Comparison of ENCODE assay signal across 29 cellular contexts in genomic region chr2:239130786-239131325, GRCh38.
"Had no signal": no experiment of that assay in that cellular context is flagged by ENCODE, and none has a peak within 500 bp of the region (broad histone marks: within the 10 kb centered on the region; RNA-seq: fewer than 3 reads in every experiment).

No MANE protein-coding gene starts in this region.

- H3K27ac Mint-ChIP-seq: activated B cell treated with CpG ODN at 0.5 μM for 24 hours; activated CD4-positive, alpha-beta memory T cell treated with anti-CD3 and anti-CD28 coated beads for 36 hours; activated CD4-positive, alpha-beta T cell treated with anti-CD3 and anti-CD28 coated beads, Interleukin-2, amount 10 ng/mL, durations not matched to agents 24 days and 14 days; activated naive CD8-positive, alpha-beta T cell treated with anti-CD3 and anti-CD28 coated beads, Interleukin-2, amount 50 U/mL, for 24 hours; T-helper 1 cell treated with Interleukin-12 subunit alpha and Interleukin-12 subunit beta and Interleukin-4 antibody, amounts not matched to agents 30 μg/mL and 1 μg/mL, for 36 hours had no signal

- H3K27ac ChIP-seq: Peyer's patch, RWPE1, SJSA1 had no signal

- H3K9me3 ChIP-seq: Peyer's patch, SJSA1 had no signal

- ATAC-seq: activated naive CD4-positive, alpha-beta T cell treated with anti-CD3 and anti-CD28 coated beads, Interleukin-2, amount 50 U/mL, for 72 hours; activated naive CD8-positive, alpha-beta T cell treated with anti-CD3 and anti-CD28 coated beads, Interleukin-2, amount 50 U/mL, for 24 hours; activated T-cell treated with anti-CD3 and anti-CD28 coated beads, Interleukin-2, amount 50 U/mL, for 4 hours; K562; SK-N-SH treated with all-trans-retinoic acid at 6 μM for 48 hours had no signal

- H3K4me3 ChIP-seq: K562, Peyer's patch, SJSA1 had no signal

- H3K4me1 ChIP-seq: Peyer's patch had no signal

- DNase-seq: activated B cell treated with CpG ODN at 0.5 μM for 24 hours; activated CD4-positive, alpha-beta memory T cell treated with anti-CD3 and anti-CD28 coated beads for 36 hours; activated CD4-positive, alpha-beta T cell treated with anti-CD3 and anti-CD28 coated beads for 1 hour; activated CD4-positive, alpha-beta T cell treated with anti-CD3 and anti-CD28 coated beads, Interleukin-2, amount 10 ng/mL, durations not matched to agents 24 days and 14 days; activated CD8-positive, alpha-beta memory T cell treated with anti-CD3 and anti-CD28 coated beads for 24 hours; activated effector memory CD4-positive, alpha-beta T cell treated with anti-CD3 and anti-CD28 coated beads, Interleukin-2, amount 50 U/mL, for 16 hours; activated naive CD4-positive, alpha-beta T cell treated with Interleukin-2 at 50 U/mL for 16 hours; activated naive CD8-positive, alpha-beta T cell treated with anti-CD3 and anti-CD28 coated beads, Interleukin-2, amount 50 U/mL, for 24 hours; activated T-cell treated with anti-CD3 and anti-CD28 coated beads, Interleukin-2, amount 50 U/mL, for 4 hours; amniotic stem cell; Karpas-422; MM.1S; NCI-H1105; NCI-H1436; NCI-H1694 treated with DMSO at 0.1 percent for 48 hours; NCI-H2029 treated with DMSO at 0.1 percent for 48 hours; NCI-H345; NCI-H510A treated with DMSO at 0.1 percent for 48 hours; NCI-H69; Peyer's patch; SHP77; SW 1271; T-helper 9 cell had no signal

- H3K27me3 Mint-ChIP-seq: activated B cell treated with CpG ODN at 0.5 μM for 24 hours; activated CD4-positive, alpha-beta memory T cell treated with anti-CD3 and anti-CD28 coated beads for 36 hours; activated CD4-positive, alpha-beta T cell treated with anti-CD3 and anti-CD28 coated beads, Interleukin-2, amount 10 ng/mL, durations not matched to agents 24 days and 14 days; activated naive CD8-positive, alpha-beta T cell treated with anti-CD3 and anti-CD28 coated beads, Interleukin-2, amount 50 U/mL, for 24 hours had no signal

- H3K4me1 Mint-ChIP-seq: activated B cell treated with CpG ODN at 0.5 μM for 24 hours; activated CD4-positive, alpha-beta T cell treated with anti-CD3 and anti-CD28 coated beads, Interleukin-2, amount 10 ng/mL, durations not matched to agents 24 days and 14 days; activated naive CD8-positive, alpha-beta T cell treated with anti-CD3 and anti-CD28 coated beads, Interleukin-2, amount 50 U/mL, for 24 hours had no signal

- H3K27me3 ChIP-seq: Peyer's patch, SJSA1 had no signal

- H3K9me3 Mint-ChIP-seq: activated B cell treated with CpG ODN at 0.5 μM for 24 hours; activated CD4-positive, alpha-beta memory T cell treated with anti-CD3 and anti-CD28 coated beads for 36 hours; activated CD4-positive, alpha-beta T cell treated with anti-CD3 and anti-CD28 coated beads, Interleukin-2, amount 10 ng/mL, durations not matched to agents 24 days and 14 days; activated naive CD4-positive, alpha-beta T cell treated with anti-CD3 and anti-CD28 coated beads, Interleukin-2, amount 50 U/mL, for 72 hours; activated naive CD8-positive, alpha-beta T cell treated with anti-CD3 and anti-CD28 coated beads, Interleukin-2, amount 50 U/mL, for 24 hours; activated T-cell treated with anti-CD3 and anti-CD28 coated beads, Interleukin-2, amount 50 U/mL, for 4 hours; T-helper 1 cell treated with Interleukin-12 subunit alpha and Interleukin-12 subunit beta and Interleukin-4 antibody, amounts not matched to agents 30 μg/mL and 1 μg/mL, for 36 hours had no signal

- H3K4me3 Mint-ChIP-seq: activated B cell treated with CpG ODN at 0.5 μM for 24 hours; activated CD4-positive, alpha-beta memory T cell treated with anti-CD3 and anti-CD28 coated beads for 36 hours; activated CD4-positive, alpha-beta T cell treated with anti-CD3 and anti-CD28 coated beads, Interleukin-2, amount 10 ng/mL, durations not matched to agents 24 days and 14 days; activated naive CD8-positive, alpha-beta T cell treated with anti-CD3 and anti-CD28 coated beads, Interleukin-2, amount 50 U/mL, for 24 hours; activated T-cell treated with anti-CD3 and anti-CD28 coated beads, Interleukin-2, amount 50 U/mL, for 4 hours; T-helper 1 cell treated with Interleukin-12 subunit alpha and Interleukin-12 subunit beta and Interleukin-4 antibody, amounts not matched to agents 30 μg/mL and 1 μg/mL, for 36 hours had no signal
